12 cellular contexts compared by ENCODE assay signal in genomic region chr2:240438810-240439697, GRCh38. TPM values are rescaled to one million over a fixed set of nuclear protein-coding genes. Genes with fewer than 3 reads are reported as not detected.
DNase-seq lines count a peak whose midpoint lies in the region; ATAC-seq, FAIRE-seq and TF ChIP-seq lines count a peak whose summit lies in the region.
"Had no signal": no experiment of that assay in that cellular context is flagged by ENCODE, and none has a peak within 500 bp of the region (broad histone marks: within the 10 kb centered on the region; RNA-seq: fewer than 3 reads in every experiment).

No MANE protein-coding gene starts in this region.

- peaks cover 40 to 46% of the 10 kb centered on the region in 2 donors for H3K4me1 ChIP-seq in adrenal gland (replicated peaks in 1 of 2)
- peaks cover 0 to 47% (median 41%) of the 10 kb centered on the region in 4 donors for H3K4me1 ChIP-seq in sigmoid colon

- H3K27ac Mint-ChIP-seq in CD14-positive monocyte = no peak overlapping the region

- H3K27me3 Mint-ChIP-seq in CD14-positive monocyte (ENCODE audit: low read depth in 3 of 3) = peaks cover 31 to 41% (median 31%) of the 10 kb centered on the region in 3 donors

- H3K9me3 ChIP-seq in adrenal gland (replicated peaks in 1 of 3) (no peaks in the 10 kb centered on the region), sigmoid colon (no peaks in the 10 kb centered on the region)

- H3K4me1 Mint-ChIP-seq in CD14-positive monocyte = peaks cover 7% of the 10 kb centered on the region

- peaks cover 0 to 2% of the 10 kb centered on the region in 2 donors for H3K36me3 Mint-ChIP-seq in CD14-positive monocyte
- H3K36me3 Mint-ChIP-seq: naive B cell had no signal

- H3K36me3 ChIP-seq in adrenal gland (replicated peaks in 1 of 2) (no peaks in the 10 kb centered on the region), sigmoid colon (no peaks in the 10 kb centered on the region)
- H3K36me3 ChIP-seq: brain microvascular endothelial cell had no signal

- intact Hi-C loops in CD14-positive monocyte (cut with micrococcal nuclease) (loop anchor here in 1 of 2 donors (10.0 kb wide), 1 partner anchor 204 kb away; no protein-coding TSS in a partner anchor), adrenal gland (cut with DNase I) (loop anchor here (2.0 to 5.0 kb wide), 2 partner anchors 206 to 207 kb away; no protein-coding TSS in a partner anchor), sigmoid colon (cut with DNase I) (loop anchor here (1.0 to 5.0 kb wide), 5 partner anchors 67 to 302 kb away; partner anchors contain the start of genes COPS9 and RNPEPL1)

- peak; percentile 42 for DNase-seq in CD14-positive monocyte (ENCODE audit: low spot score)
- peak in 5 of 7 donors; percentile 34 to 62 (median 48) for DNase-seq in adrenal gland
- peak; percentile 47 for DNase-seq in islet precursor cell
- peak; percentile 59 for DNase-seq in sigmoid colon
- DNase-seq in RCC 7860 (ENCODE audit: low spot score) = no peak
- DNase-seq in T1000 (lab: John Stamatoyannopoulos, UW) = no peak
- no peak for DNase-seq in glomerular visceral epithelial cell (ENCODE audit: extremely low spot score)
- DNase-seq: activated gamma-delta T cell, brain microvascular endothelial cell, NCI-H524 treated with DMSO at 0.1 percent for 48 hours had no signal

- H3K4me3 Mint-ChIP-seq in CD14-positive monocyte = no peak overlapping the region

- peak; percentile 4 for TF ChIP-seq CTCF in CD14-positive monocyte (IDR thresholded peaks at IDR 0.05)
- no peak for TF ChIP-seq CTCF in adrenal gland (IDR thresholded peaks at IDR 0.05)
- TF ChIP-seq CTCF in sigmoid colon (IDR thresholded peaks at IDR 0.05) = no peak

- 66 to 80% (median 77%) methylated on average over 9 to 25 of the region's 25 CpGs for WGBS in adrenal gland, 4 donors
- WGBS in sigmoid colon, 2 donors = 87 to 91% methylated on average over 25 of the region's 25 CpGs

- peaks cover 0 to 10% (median 4%) of the 10 kb centered on the region in 7 donors for H3K9me3 Mint-ChIP-seq in CD14-positive monocyte
- H3K9me3 Mint-ChIP-seq: naive B cell had no signal

- TF ChIP-seq POLR2A in adrenal gland (IDR thresholded peaks at IDR 0.05) (no peak), sigmoid colon (IDR thresholded peaks at IDR 0.05) (no peak)

- ATAC-seq in GM19023 (IDR thresholded peaks at IDR 0.05; ENCODE audit: unreplicated experiment) = no peak

- FAIRE-seq in RCC 7860 (lab: Jason Lieb, UNC) = no peak

- H3K27me3 ChIP-seq in adrenal gland (no peaks in the 10 kb centered on the region), sigmoid colon (no peaks in the 10 kb centered on the region)
- H3K27me3 ChIP-seq: brain microvascular endothelial cell had no signal

- no peak for TF ChIP-seq EP300 in sigmoid colon (IDR thresholded peaks at IDR 0.05)

- H3K27ac ChIP-seq in adrenal gland = peak overlapping the region in 2 of 5 donors; percentile 52 to 100
- H3K27ac ChIP-seq in sigmoid colon = no peak overlapping the region
- H3K27ac ChIP-seq: brain microvascular endothelial cell had no signal

- H3K4me3 ChIP-seq in adrenal gland (no peak overlapping the region), sigmoid colon (no peak overlapping the region)

RNA-seq across cellular contexts. Expression of gene GPC1, which starts 3.6 kb away (rescaled TPM):
- polyA plus RNA-seq in CD14-positive monocyte = not detected
- total RNA-seq in adrenal gland = 100 to 1,000 TPM in 7 of 8 donors, 10 to 100 TPM in 1; 75.1 to 202 (median 143) TPM
- 10 to 100 TPM; 13.4 to 97.6 (median 70.9) TPM for polyA plus RNA-seq in adrenal gland
- 10 to 100 TPM in 3 of 4 donors, 1 to 10 TPM in 1; 7.2 to 30.7 (median 23.7) TPM for total RNA-seq in sigmoid colon
- 10 to 100 TPM in 1 of 3 donors, 1 to 10 TPM in 2; 3.0 to 15.8 (median 7.2) TPM for polyA plus RNA-seq in sigmoid colon

Comparison
In these comparisons a context has a peak if more than half of its experiments do, and no peak if none do; other contexts are left out.
1. DNase-seq: peak in CD14-positive monocyte (single experiment), adrenal gland (5 of 7), islet precursor cell (single experiment) and sigmoid colon (single experiment); none in RCC 7860 (single experiment), T1000 (single experiment) and glomerular visceral epithelial cell (single experiment).